In the genomic region with DNA sequence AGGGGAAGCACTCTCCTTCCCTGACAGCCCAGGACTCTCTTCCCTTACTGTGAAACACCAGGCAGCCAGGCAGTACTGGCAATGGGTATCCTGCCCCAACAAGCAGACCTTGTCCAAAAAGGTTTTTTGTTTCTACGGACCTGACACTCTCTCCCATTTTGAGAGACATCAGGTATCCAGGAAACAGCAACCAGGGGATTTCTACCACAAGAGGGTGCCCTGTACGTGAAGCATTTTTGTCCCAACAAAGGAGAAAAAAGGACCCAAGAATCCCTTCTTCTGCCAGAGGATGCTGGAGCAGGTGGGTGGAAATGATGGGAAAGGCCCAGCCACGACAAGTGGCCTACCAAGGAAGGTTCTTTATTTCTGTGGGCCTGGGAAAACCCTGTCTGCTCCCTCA, we compare ENCODE assay signal across 1 cellular context.
TF ChIP-seq lines count a peak whose summit lies in the region.

No MANE protein-coding gene starts in this region.

TF ChIP-seq in GM23338, 12 proteins besides CTCF, POLR2A, EP300 and RAD21 (continued from another document):
- TF ChIP-seq, protein P1, sequence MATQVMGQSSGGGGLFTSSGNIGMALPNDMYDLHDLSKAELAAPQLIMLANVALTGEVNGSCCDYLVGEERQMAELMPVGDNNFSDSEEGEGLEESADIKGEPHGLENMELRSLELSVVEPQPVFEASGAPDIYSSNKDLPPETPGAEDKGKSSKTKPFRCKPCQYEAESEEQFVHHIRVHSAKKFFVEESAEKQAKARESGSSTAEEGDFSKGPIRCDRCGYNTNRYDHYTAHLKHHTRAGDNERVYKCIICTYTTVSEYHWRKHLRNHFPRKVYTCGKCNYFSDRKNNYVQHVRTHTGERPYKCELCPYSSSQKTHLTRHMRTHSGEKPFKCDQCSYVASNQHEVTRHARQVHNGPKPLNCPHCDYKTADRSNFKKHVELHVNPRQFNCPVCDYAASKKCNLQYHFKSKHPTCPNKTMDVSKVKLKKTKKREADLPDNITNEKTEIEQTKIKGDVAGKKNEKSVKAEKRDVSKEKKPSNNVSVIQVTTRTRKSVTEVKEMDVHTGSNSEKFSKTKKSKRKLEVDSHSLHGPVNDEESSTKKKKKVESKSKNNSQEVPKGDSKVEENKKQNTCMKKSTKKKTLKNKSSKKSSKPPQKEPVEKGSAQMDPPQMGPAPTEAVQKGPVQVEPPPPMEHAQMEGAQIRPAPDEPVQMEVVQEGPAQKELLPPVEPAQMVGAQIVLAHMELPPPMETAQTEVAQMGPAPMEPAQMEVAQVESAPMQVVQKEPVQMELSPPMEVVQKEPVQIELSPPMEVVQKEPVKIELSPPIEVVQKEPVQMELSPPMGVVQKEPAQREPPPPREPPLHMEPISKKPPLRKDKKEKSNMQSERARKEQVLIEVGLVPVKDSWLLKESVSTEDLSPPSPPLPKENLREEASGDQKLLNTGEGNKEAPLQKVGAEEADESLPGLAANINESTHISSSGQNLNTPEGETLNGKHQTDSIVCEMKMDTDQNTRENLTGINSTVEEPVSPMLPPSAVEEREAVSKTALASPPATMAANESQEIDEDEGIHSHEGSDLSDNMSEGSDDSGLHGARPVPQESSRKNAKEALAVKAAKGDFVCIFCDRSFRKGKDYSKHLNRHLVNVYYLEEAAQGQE (IDR thresholded peaks at IDR 0.05; ENCODE audit: unreplicated experiment), result no peak
- TF ChIP-seq EZH2phosphoT487 (IDR thresholded peaks at IDR 0.05; ENCODE audit: unreplicated experiment) (no peak), EZH2 (IDR thresholded peaks at IDR 0.05; ENCODE audit: low read depth, unreplicated experiment) (no peak), CREB1 (CRISPR knock-in tag; IDR thresholded peaks at IDR 0.05; ENCODE audit: low read depth) (no peak), ZNF114 (CRISPR knock-in tag; IDR thresholded peaks at IDR 0.05) (no peak), STAT1 (IDR thresholded peaks at IDR 0.05; ENCODE audit: unreplicated experiment) (no peak), POLR2AphosphoS5 (IDR thresholded peaks at IDR 0.05; ENCODE audit: low read depth) (no peak)
- TF ChIP-seq, protein P2, sequence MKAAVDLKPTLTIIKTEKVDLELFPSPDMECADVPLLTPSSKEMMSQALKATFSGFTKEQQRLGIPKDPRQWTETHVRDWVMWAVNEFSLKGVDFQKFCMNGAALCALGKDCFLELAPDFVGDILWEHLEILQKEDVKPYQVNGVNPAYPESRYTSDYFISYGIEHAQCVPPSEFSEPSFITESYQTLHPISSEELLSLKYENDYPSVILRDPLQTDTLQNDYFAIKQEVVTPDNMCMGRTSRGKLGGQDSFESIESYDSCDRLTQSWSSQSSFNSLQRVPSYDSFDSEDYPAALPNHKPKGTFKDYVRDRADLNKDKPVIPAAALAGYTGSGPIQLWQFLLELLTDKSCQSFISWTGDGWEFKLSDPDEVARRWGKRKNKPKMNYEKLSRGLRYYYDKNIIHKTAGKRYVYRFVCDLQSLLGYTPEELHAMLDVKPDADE (IDR thresholded peaks at IDR 0.05), result no peak
- TF ChIP-seq, protein P3, sequence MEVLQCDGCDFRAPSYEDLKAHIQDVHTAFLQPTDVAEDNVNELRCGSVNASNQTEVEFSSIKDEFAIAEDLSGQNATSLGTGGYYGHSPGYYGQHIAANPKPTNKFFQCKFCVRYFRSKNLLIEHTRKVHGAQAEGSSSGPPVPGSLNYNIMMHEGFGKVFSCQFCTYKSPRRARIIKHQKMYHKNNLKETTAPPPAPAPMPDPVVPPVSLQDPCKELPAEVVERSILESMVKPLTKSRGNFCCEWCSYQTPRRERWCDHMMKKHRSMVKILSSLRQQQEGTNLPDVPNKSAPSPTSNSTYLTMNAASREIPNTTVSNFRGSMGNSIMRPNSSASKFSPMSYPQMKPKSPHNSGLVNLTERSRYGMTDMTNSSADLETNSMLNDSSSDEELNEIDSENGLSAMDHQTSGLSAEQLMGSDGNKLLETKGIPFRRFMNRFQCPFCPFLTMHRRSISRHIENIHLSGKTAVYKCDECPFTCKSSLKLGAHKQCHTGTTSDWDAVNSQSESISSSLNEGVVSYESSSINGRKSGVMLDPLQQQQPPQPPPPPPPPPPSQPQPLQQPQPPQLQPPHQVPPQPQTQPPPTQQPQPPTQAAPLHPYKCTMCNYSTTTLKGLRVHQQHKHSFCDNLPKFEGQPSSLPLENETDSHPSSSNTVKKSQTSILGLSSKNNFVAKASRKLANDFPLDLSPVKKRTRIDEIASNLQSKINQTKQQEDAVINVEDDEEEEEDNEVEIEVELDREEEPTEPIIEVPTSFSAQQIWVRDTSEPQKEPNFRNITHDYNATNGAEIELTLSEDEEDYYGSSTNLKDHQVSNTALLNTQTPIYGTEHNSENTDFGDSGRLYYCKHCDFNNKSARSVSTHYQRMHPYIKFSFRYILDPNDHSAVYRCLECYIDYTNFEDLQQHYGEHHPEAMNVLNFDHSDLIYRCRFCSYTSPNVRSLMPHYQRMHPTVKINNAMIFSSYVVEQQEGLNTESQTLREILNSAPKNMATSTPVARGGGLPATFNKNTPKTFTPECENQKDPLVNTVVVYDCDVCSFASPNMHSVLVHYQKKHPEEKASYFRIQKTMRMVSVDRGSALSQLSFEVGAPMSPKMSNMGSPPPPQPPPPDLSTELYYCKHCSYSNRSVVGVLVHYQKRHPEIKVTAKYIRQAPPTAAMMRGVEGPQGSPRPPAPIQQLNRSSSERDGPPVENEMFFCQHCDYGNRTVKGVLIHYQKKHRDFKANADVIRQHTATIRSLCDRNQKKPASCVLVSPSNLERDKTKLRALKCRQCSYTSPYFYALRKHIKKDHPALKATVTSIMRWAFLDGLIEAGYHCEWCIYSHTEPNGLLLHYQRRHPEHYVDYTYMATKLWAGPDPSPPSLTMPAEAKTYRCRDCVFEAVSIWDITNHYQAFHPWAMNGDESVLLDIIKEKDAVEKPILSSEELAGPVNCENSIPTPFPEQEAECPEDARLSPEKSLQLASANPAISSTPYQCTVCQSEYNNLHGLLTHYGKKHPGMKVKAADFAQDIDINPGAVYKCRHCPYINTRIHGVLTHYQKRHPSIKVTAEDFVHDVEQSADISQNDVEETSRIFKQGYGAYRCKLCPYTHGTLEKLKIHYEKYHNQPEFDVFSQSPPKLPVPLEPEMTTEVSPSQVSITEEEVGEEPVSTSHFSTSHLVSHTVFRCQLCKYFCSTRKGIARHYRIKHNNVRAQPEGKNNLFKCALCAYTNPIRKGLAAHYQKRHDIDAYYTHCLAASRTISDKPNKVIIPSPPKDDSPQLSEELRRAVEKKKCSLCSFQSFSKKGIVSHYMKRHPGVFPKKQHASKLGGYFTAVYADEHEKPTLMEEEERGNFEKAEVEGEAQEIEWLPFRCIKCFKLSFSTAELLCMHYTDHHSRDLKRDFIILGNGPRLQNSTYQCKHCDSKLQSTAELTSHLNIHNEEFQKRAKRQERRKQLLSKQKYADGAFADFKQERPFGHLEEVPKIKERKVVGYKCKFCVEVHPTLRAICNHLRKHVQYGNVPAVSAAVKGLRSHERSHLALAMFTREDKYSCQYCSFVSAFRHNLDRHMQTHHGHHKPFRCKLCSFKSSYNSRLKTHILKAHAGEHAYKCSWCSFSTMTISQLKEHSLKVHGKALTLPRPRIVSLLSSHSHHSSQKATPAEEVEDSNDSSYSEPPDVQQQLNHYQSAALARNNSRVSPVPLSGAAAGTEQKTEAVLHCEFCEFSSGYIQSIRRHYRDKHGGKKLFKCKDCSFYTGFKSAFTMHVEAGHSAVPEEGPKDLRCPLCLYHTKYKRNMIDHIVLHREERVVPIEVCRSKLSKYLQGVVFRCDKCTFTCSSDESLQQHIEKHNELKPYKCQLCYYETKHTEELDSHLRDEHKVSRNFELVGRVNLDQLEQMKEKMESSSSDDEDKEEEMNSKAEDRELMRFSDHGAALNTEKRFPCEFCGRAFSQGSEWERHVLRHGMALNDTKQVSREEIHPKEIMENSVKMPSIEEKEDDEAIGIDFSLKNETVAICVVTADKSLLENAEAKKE (CRISPR knock-in tag; IDR thresholded peaks at IDR 0.05), result no peak
